In genomic region chr17:12691173-12691572, GRCh38 we compare ENCODE assay signal across 13 cellular contexts. TPM values are rescaled to one million over a fixed set of nuclear protein-coding genes. Genes with fewer than 3 reads are reported as not detected.
DNase-seq lines count a peak whose midpoint lies in the region; ATAC-seq, FAIRE-seq and TF ChIP-seq lines count a peak whose summit lies in the region.
"Had no signal": no experiment of that assay in that cellular context is flagged by ENCODE, and none has a peak within 500 bp of the region (broad histone marks: within the 10 kb centered on the region; RNA-seq: fewer than 3 reads in every experiment).

No MANE protein-coding gene starts in this region.

- H3K4me1 Mint-ChIP-seq in astrocyte (ENCODE audit: low read depth, unreplicated experiment) = peaks cover 5% of the 10 kb centered on the region
- H3K4me1 Mint-ChIP-seq: nephron; stimulated activated memory B cell treated with anti-CD40 and anti-IgM and Interleukin-4, amounts not matched to agents 10 μg/mL and 1 μg/mL and 100 μg/mL, for 72 hours had no signal

- no peak for TF ChIP-seq POLR2A in gastrocnemius medialis (IDR thresholded peaks at IDR 0.05)

- no peaks in the 10 kb centered on the region for H3K36me3 ChIP-seq in astrocyte (ENCODE audit: insufficient read depth, low read length)
- no peaks in the 10 kb centered on the region for H3K36me3 ChIP-seq in left ventricle myocardium inferior
- H3K36me3 ChIP-seq in gastrocnemius medialis = no peaks in the 10 kb centered on the region

- H3K36me3 Mint-ChIP-seq in astrocyte (ENCODE audit: low read depth, unreplicated experiment) = peaks cover 1% of the 10 kb centered on the region
- H3K36me3 Mint-ChIP-seq: stimulated activated memory B cell treated with anti-CD40 and anti-IgM and Interleukin-4, amounts not matched to agents 10 μg/mL and 1 μg/mL and 100 μg/mL, for 72 hours had no signal

- DNase-seq in AG10803 (ENCODE audit: low read depth) = peak; percentile 72
- DNase-seq in astrocyte (ENCODE audit: low read depth) = peak; percentile 3
- DNase-seq in left ventricle myocardium inferior = no peak
- peak in 1 of 2 donors; percentile 14 for DNase-seq in gastrocnemius medialis
- no peak for DNase-seq in D341Med (ENCODE audit: low spot score)
- no peak for DNase-seq in ureter (ENCODE audit: low spot score)
- DNase-seq in GDM1 (lab: John Stamatoyannopoulos, UW) = no peak
- DNase-seq: activated naive CD4-positive, alpha-beta T cell treated with Interleukin-2 at 50 U/mL for 16 hours; NCI-H2081; NCI-H82 had no signal

- no peak for FAIRE-seq in astrocyte (lab: Jason Lieb, UNC)

- no peak overlapping the region for H3K9ac ChIP-seq in astrocyte (ENCODE audit: low read length)

- in situ Hi-C loops in gastrocnemius medialis (cut with MboI; ENCODE audit: low sequenced_read_pairs in 4 of 4) = no loop called here

- no peak overlapping the region for H3K4me2 ChIP-seq in astrocyte (ENCODE audit: low read length)

- H3K27me3 ChIP-seq in astrocyte (ENCODE audit: insufficient read depth, low read length) (no peaks in the 10 kb centered on the region), left ventricle myocardium inferior (ENCODE audit: low read depth) (no peaks in the 10 kb centered on the region), gastrocnemius medialis (no peaks in the 10 kb centered on the region)

- H2AFZ ChIP-seq in astrocyte (ENCODE audit: low read depth, low read length) = no peak overlapping the region

- peaks cover 3% of the 10 kb centered on the region for H3K27me3 Mint-ChIP-seq in astrocyte (ENCODE audit: low read depth, unreplicated experiment)
- H3K27me3 Mint-ChIP-seq: stimulated activated memory B cell treated with anti-CD40 and anti-IgM and Interleukin-4, amounts not matched to agents 10 μg/mL and 1 μg/mL and 100 μg/mL, for 72 hours had no signal

- no peaks in the 10 kb centered on the region for H4K20me1 ChIP-seq in astrocyte (ENCODE audit: insufficient read depth, low read length)

- H3K4me1 ChIP-seq in astrocyte (ENCODE audit: insufficient read depth, low read length) = no peaks in the 10 kb centered on the region
- H3K4me1 ChIP-seq in left ventricle myocardium inferior = peaks cover 31% of the 10 kb centered on the region
- H3K4me1 ChIP-seq in gastrocnemius medialis = no peaks in the 10 kb centered on the region

- no peaks in the 10 kb centered on the region for H3K9me3 Mint-ChIP-seq in astrocyte (ENCODE audit: unreplicated experiment)
- H3K9me3 Mint-ChIP-seq: nephron had no signal

- no peaks in the 10 kb centered on the region for H3K9me3 ChIP-seq in astrocyte (ENCODE audit: insufficient read depth, low read depth, low read length)
- H3K9me3 ChIP-seq in left ventricle myocardium inferior (replicated peaks) = no peaks in the 10 kb centered on the region
- no peaks in the 10 kb centered on the region for H3K9me3 ChIP-seq in gastrocnemius medialis

- TF ChIP-seq CTCF in AG10803 (conservative IDR thresholded peaks at IDR 0.05; ENCODE audit: low read length) = no peak
- no peak for TF ChIP-seq CTCF in astrocyte (IDR thresholded peaks at IDR 0.05; ENCODE audit: insufficient read depth, low read depth, low read length)
- no peak for TF ChIP-seq CTCF in left ventricle myocardium inferior (IDR thresholded peaks at IDR 0.05; ENCODE audit: borderline replicate concordance)
- no peak for TF ChIP-seq CTCF in gastrocnemius medialis (IDR thresholded peaks at IDR 0.05 in 4 of 5, conservative IDR thresholded peaks at IDR 0.05 in 1 of 5)

- ATAC-seq in gastrocnemius medialis (peak; percentile 53 to 54), HG03045 (IDR thresholded peaks at IDR 0.05; ENCODE audit: unreplicated experiment) (no peak)
- ATAC-seq: stimulated activated memory B cell treated with anti-CD40 and anti-IgM and Interleukin-4, amounts not matched to agents 10 μg/mL and 1 μg/mL and 100 μg/mL, for 72 hours had no signal

- H3K27ac ChIP-seq in astrocyte (ENCODE audit: low read depth, low read length) (no peak overlapping the region), left ventricle myocardium inferior (replicated peaks) (peak overlapping the region; percentile 35), gastrocnemius medialis (peak overlapping the region in 1 of 4 donors; percentile 1)

- H3K4me3 Mint-ChIP-seq in astrocyte (ENCODE audit: unreplicated experiment) = no peak overlapping the region
- H3K4me3 Mint-ChIP-seq: nephron; stimulated activated memory B cell treated with anti-CD40 and anti-IgM and Interleukin-4, amounts not matched to agents 10 μg/mL and 1 μg/mL and 100 μg/mL, for 72 hours had no signal

- H3K4me3 ChIP-seq in AG10803 (ENCODE audit: low read length) = no peak overlapping the region
- H3K4me3 ChIP-seq in astrocyte (ENCODE audit: insufficient read depth, low read depth, low read length) = no peak overlapping the region
- H3K4me3 ChIP-seq in left ventricle myocardium inferior = no peak overlapping the region
- H3K4me3 ChIP-seq in gastrocnemius medialis = no peak overlapping the region

- no peaks in the 10 kb centered on the region for H3K79me2 ChIP-seq in astrocyte (ENCODE audit: insufficient read depth, low read length)

- H3K27ac Mint-ChIP-seq in astrocyte (ENCODE audit: unreplicated experiment) = no peak overlapping the region
- H3K27ac Mint-ChIP-seq: nephron; stimulated activated memory B cell treated with anti-CD40 and anti-IgM and Interleukin-4, amounts not matched to agents 10 μg/mL and 1 μg/mL and 100 μg/mL, for 72 hours had no signal

- intact Hi-C loops in left ventricle myocardium inferior (cut with micrococcal nuclease) (no loop called here), gastrocnemius medialis (cut with DNase I; ENCODE audit: low total_unique reads) (no loop called here)

RNA-seq across cellular contexts. Expression of gene MYOCD, which starts 25.5 kb away (rescaled TPM):
- total RNA-seq in astrocyte (1.4 and 2.8 TPM in 2 replicates), left ventricle myocardium inferior (57.3 TPM), gastrocnemius medialis (1 to 10 TPM in 2 of 4 donors, under 1 TPM in 2; 0.36 to 2.7 (median 1.2) TPM), ureter (28.2 TPM)

Comparison
In these comparisons a context has a peak if more than half of its experiments do, and no peak if none do; other contexts are left out.
1. DNase-seq: peak in AG10803 (single experiment) and astrocyte (single experiment); none in left ventricle myocardium inferior (single experiment), D341Med (single experiment), ureter (single experiment) and GDM1 (single experiment).